ENCODE assay signal across 18 cellular contexts in genomic region chrX:49762175-49762704, GRCh38.
DNase-seq lines count a peak whose midpoint lies in the region; ATAC-seq and TF ChIP-seq lines count a peak whose summit lies in the region.
"Had no signal": no experiment of that assay in that cellular context is flagged by ENCODE, and none has a peak within 500 bp of the region (broad histone marks: within the 10 kb centered on the region; RNA-seq: fewer than 3 reads in every experiment).

No MANE protein-coding gene starts in this region.

- TF ChIP-seq CTCF in Caco-2 (IDR thresholded peaks at IDR 0.05; ENCODE audit: insufficient read depth in 1 of 2, low read depth in 1 of 2, low read length in 1 of 2, severe bottlenecking in 1 of 2, unreplicated experiment in 1 of 2) (no peak), gastroesophageal sphincter (IDR thresholded peaks at IDR 0.05) (no peak), nephron (IDR thresholded peaks at IDR 0.05; ENCODE audit: unreplicated experiment in 3 of 3) (no peak)

- intact Hi-C loops in Caco-2 (cut with micrococcal nuclease; ENCODE audit: unreplicated experiment), result loop anchor here (1.0 kb wide), 1 partner anchor 50 kb away; no protein-coding TSS in a partner anchor

- 60 to 70% methylated on average over 1 to 2 of the region's 2 CpGs for WGBS in gastroesophageal sphincter (ENCODE audit: low coverage in 1 of 2), 2 donors

- H3K27ac ChIP-seq in gastroesophageal sphincter, result no peak overlapping the region
- H3K27ac ChIP-seq: BLaER1 treated with 17β-estradiol and CSF1 and Interleukin-3, amounts not matched to agents 10 nM and 100 nM; RWPE1 had no signal

- H3K4me3 ChIP-seq in Caco-2 (ENCODE audit: low read depth, low read length), result no peak overlapping the region
- no peak overlapping the region for H3K4me3 ChIP-seq in gastroesophageal sphincter
- H3K4me3 ChIP-seq: BLaER1 treated with 17β-estradiol and CSF1 and Interleukin-3, amounts not matched to agents 10 nM and 100 nM; GM12878; MG63 had no signal

- H3K9me3 Mint-ChIP-seq in Caco-2 (ENCODE audit: unreplicated experiment) (peaks cover 16% of the 10 kb centered on the region), nephron (no peaks in the 10 kb centered on the region)
- H3K9me3 Mint-ChIP-seq: CD4-positive, alpha-beta T cell had no signal

- H3K36me3 Mint-ChIP-seq in Caco-2 (ENCODE audit: insufficient read depth, unreplicated experiment) (no peaks in the 10 kb centered on the region), nephron (ENCODE audit: low read depth) (no peaks in the 10 kb centered on the region)

- H3K4me1 Mint-ChIP-seq in Caco-2 (ENCODE audit: low read depth, unreplicated experiment), result peaks cover 7% of the 10 kb centered on the region
- peaks cover 22% of the 10 kb centered on the region for H3K4me1 Mint-ChIP-seq in nephron

- H3K4me1 ChIP-seq in Caco-2 (no peaks in the 10 kb centered on the region), gastroesophageal sphincter (no peaks in the 10 kb centered on the region)

- POLR2A ChIA-PET in Caco-2 (lab: Charles Lee), result no interaction called here

- H3K27me3 ChIP-seq in Caco-2 (replicated peaks; ENCODE audit: control insufficient read depth, insufficient read depth, low read length), result no peaks in the 10 kb centered on the region
- no peaks in the 10 kb centered on the region for H3K27me3 ChIP-seq in gastroesophageal sphincter
- H3K27me3 ChIP-seq: MG63 had no signal

- CTCF ChIA-PET in Caco-2 (lab: Charles Lee), result interaction anchor here (0.8 to 1.7 kb wide), 4 partner anchors 76 to 157 kb away, joined by 3 to 12 read pairs (median 4); no protein-coding TSS in a partner anchor

- no peak overlapping the region for H3K4me3 Mint-ChIP-seq in Caco-2 (ENCODE audit: unreplicated experiment)
- no peak overlapping the region for H3K4me3 Mint-ChIP-seq in nephron
- H3K4me3 Mint-ChIP-seq: CD4-positive, alpha-beta T cell had no signal

- H3K36me3 ChIP-seq in Caco-2 (ENCODE audit: control insufficient read depth, insufficient read depth, low read length) (no peaks in the 10 kb centered on the region), gastroesophageal sphincter (no peaks in the 10 kb centered on the region)
- H3K36me3 ChIP-seq: BLaER1 treated with 17β-estradiol and CSF1 and Interleukin-3, amounts not matched to agents 10 nM and 100 nM; MG63 had no signal

- no peak for TF ChIP-seq POLR2A in gastroesophageal sphincter (IDR thresholded peaks at IDR 0.05)

- TF ChIP-seq EP300 in gastroesophageal sphincter (IDR thresholded peaks at IDR 0.05), result no peak

- peak; percentile 22 for ATAC-seq in gastroesophageal sphincter
- ATAC-seq in GM21529 (IDR thresholded peaks at IDR 0.05; ENCODE audit: unreplicated experiment), result no peak
- no peak for ATAC-seq in HG03378 (IDR thresholded peaks at IDR 0.05; ENCODE audit: unreplicated experiment)

- H3K27me3 Mint-ChIP-seq in Caco-2 (ENCODE audit: insufficient read depth, unreplicated experiment) (no peaks in the 10 kb centered on the region), nephron (ENCODE audit: low read depth) (no peaks in the 10 kb centered on the region)

- DNase-seq in Caco-2 (no peak), SK-MEL-5 (ENCODE audit: low read depth, low spot score) (peak; percentile 30), AG08395 (ENCODE audit: low spot score) (no peak)
- DNase-seq: COR-L47, DMS79, GDM1, GOT3, MG63, NCI-H2029 treated with DMSO at 0.1 percent for 48 hours, SW 1271 had no signal

- H3K9me3 ChIP-seq in Caco-2 (no peaks in the 10 kb centered on the region), gastroesophageal sphincter (no peaks in the 10 kb centered on the region)
- H3K9me3 ChIP-seq: BLaER1 treated with 17β-estradiol and CSF1 and Interleukin-3, amounts not matched to agents 10 nM and 100 nM; MG63 had no signal

- in situ Hi-C loops in SK-MEL-5 (cut with HindIII; ENCODE audit: low pct_unique_long_range_greater_than_20kb, low sequenced_read_pairs), result no loop called here

- no TSS peak for BruUV-seq in Caco-2 (replicated peaks; lab: Mats Ljungman, UMichigan)

- H3K27ac Mint-ChIP-seq in Caco-2 (ENCODE audit: unreplicated experiment), result peak overlapping the region; percentile 30
- H3K27ac Mint-ChIP-seq in nephron, result peak overlapping the region in 2 of 3 experiments; percentile 17 to 22
- H3K27ac Mint-ChIP-seq: CD4-positive, alpha-beta T cell had no signal
